9 cellular contexts compared by ENCODE assay signal in the genomic region with DNA sequence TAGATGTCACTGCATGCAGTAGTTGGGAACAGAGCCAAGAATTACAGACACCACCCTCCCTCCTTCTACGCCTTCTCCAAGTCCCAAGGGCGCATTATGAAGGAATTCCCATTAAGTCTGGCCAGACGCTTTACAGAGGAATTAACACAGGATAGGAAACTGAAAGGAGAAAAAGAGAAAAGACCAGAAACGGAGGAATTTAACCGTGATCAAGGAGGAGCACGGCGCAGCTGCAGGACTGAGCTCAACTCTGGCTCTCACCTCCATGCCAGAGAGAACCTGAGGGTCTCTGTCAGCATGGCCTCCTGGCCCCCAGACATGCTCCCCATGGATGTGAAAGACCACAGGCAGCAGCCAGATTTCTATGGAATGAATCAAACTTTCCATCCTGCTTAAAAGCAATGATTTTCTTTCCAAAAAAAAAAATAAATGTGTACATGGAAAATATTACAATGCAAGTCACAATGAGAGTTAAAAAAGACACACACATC. TPM values are rescaled to one million over a fixed set of nuclear protein-coding genes. Genes with fewer than 3 reads are reported as not detected.
A peak's percentile ranks its signal among the peaks of the same experiment; 100 is the strongest.
DNase-seq lines count a peak whose midpoint lies in the region; ATAC-seq, FAIRE-seq and TF ChIP-seq lines count a peak whose summit lies in the region.
"Had no signal": no experiment of that assay in that cellular context is flagged by ENCODE, and none has a peak within 500 bp of the region (broad histone marks: within the 10 kb centered on the region; RNA-seq: fewer than 3 reads in every experiment).

No MANE protein-coding gene starts in this region.

- no peak overlapping the region for H4K8ac ChIP-seq in mesendoderm (ENCODE audit: low read depth, low read length)

- H3K36me3 ChIP-seq in bronchial epithelial cell (ENCODE audit: control insufficient read depth, insufficient read depth, low read length) (no peaks in the 10 kb centered on the region), mesendoderm (ENCODE audit: control insufficient read depth, insufficient read depth, low read length) (no peaks in the 10 kb centered on the region), vagina (no peaks in the 10 kb centered on the region)

- H3K4me1 ChIP-seq in mesendoderm (ENCODE audit: control insufficient read depth, low read depth, low read length) (peaks cover 5% of the 10 kb centered on the region), vagina (peaks cover 33% of the 10 kb centered on the region)

- DNase-seq in ACHN (peak; percentile 59), HT1080 (ENCODE audit: low read depth) (peak; percentile 58), bronchial epithelial cell (ENCODE audit: low read depth) (peak; percentile 57), mesendoderm (no peak), vagina (ENCODE audit: extremely low spot score in 2 of 2) (peak in 1 of 2 donors; percentile 85), NCI-H446 (lab: John Stamatoyannopoulos, UW) (no peak), HEK293T (ENCODE audit: extremely low spot score) (no peak)

- H3K27ac ChIP-seq in mesendoderm (ENCODE audit: low read depth, low read length) (no peak overlapping the region), vagina (peak overlapping the region; percentile 79)

- H3K23ac ChIP-seq in mesendoderm (ENCODE audit: low read length) = no peak overlapping the region

- H3K27me3 ChIP-seq in bronchial epithelial cell (ENCODE audit: control insufficient read depth, insufficient read depth, low read length) (no peaks in the 10 kb centered on the region), mesendoderm (ENCODE audit: insufficient read depth, low read length, poor library complexity) (no peaks in the 10 kb centered on the region), vagina (no peaks in the 10 kb centered on the region)

- H2BK15ac ChIP-seq in mesendoderm (replicated peaks; ENCODE audit: low read depth) = no peak overlapping the region

- CTCF ChIA-PET in HEK293T (lab: Yijun Ruan, JAX) = no interaction called here

- no peaks in the 10 kb centered on the region for H3K9me3 ChIP-seq in vagina

- ATAC-seq in HG02588 (IDR thresholded peaks at IDR 0.05; ENCODE audit: unreplicated experiment) = no peak

- no peak overlapping the region for H3K18ac ChIP-seq in mesendoderm (ENCODE audit: low read length)

- in situ Hi-C loops in ACHN (cut with HindIII; ENCODE audit: low pct_ligation_motif_present, low pct_unique_long_range_greater_than_20kb, low sequenced_read_pairs) = no loop called here

- H2BK5ac ChIP-seq in mesendoderm (ENCODE audit: low read length) = no peak overlapping the region

- no peak for TF ChIP-seq POLR2A in vagina (IDR thresholded peaks at IDR 0.05)

- no peak overlapping the region for H3K4me2 ChIP-seq in mesendoderm (ENCODE audit: low read length)

- intact Hi-C loops in vagina (cut with DNase I) = no loop called here

- no peaks in the 10 kb centered on the region for H3K79me1 ChIP-seq in mesendoderm (ENCODE audit: low read length)

- no peak overlapping the region for H3K4me3 ChIP-seq in bronchial epithelial cell (ENCODE audit: low read depth, low read length)
- no peak overlapping the region for H3K4me3 ChIP-seq in mesendoderm (ENCODE audit: low read length)
- H3K4me3 ChIP-seq in vagina = peak overlapping the region; percentile 40 to 42

- no CpG with 5 or more reads among the region's 7 CpGs for WGBS in mesendoderm (ENCODE audit: extremely low coverage, insufficient coverage, low lambda C conversion rate)

- H3K4ac ChIP-seq in mesendoderm (ENCODE audit: low read depth, low read length) = no peak overlapping the region

- no peak overlapping the region for H3K9ac ChIP-seq in mesendoderm (ENCODE audit: low read length)

- H4K5ac ChIP-seq in mesendoderm (ENCODE audit: low read length) = no peak overlapping the region

- TF ChIP-seq CTCF in bronchial epithelial cell (IDR thresholded peaks at IDR 0.05; ENCODE audit: insufficient read depth, low read length, severe bottlenecking) = no peak
- TF ChIP-seq CTCF in vagina (IDR thresholded peaks at IDR 0.05) = no peak

- no peak for FAIRE-seq in bronchial epithelial cell (lab: Jason Lieb, UNC)

- no peak overlapping the region for H2AK5ac ChIP-seq in mesendoderm (ENCODE audit: low read length)

- peak overlapping the region; percentile 5 for H3K56ac ChIP-seq in mesendoderm (ENCODE audit: low read length)

- H2BK120ac ChIP-seq in mesendoderm (ENCODE audit: low read depth, low read length) = no peak overlapping the region

- H3K79me2 ChIP-seq in mesendoderm (ENCODE audit: control insufficient read depth, insufficient read depth, low read length) = no peaks in the 10 kb centered on the region

- POLR2A ChIA-PET in HEK293T (lab: Yijun Ruan, JAX) = no interaction called here

TF ChIP-seq in HEK293T, 16 proteins besides CTCF, POLR2A, EP300 and RAD21:
- TF ChIP-seq ELF4 (IDR thresholded peaks at IDR 0.05) (no peak), BHLHE40 (IDR thresholded peaks at IDR 0.05; ENCODE audit: borderline replicate concordance) (no peak), NFRKB (IDR thresholded peaks at IDR 0.05) (no peak), LEF1 (IDR thresholded peaks at IDR 0.05; ENCODE audit: borderline replicate concordance) (no peak), SP1 (IDR thresholded peaks at IDR 0.05) (no peak), FOXM1 (IDR thresholded peaks at IDR 0.05; ENCODE audit: borderline replicate concordance) (no peak), TARDBP (IDR thresholded peaks at IDR 0.05) (no peak), HDGF (IDR thresholded peaks at IDR 0.05; ENCODE audit: borderline replicate concordance) (no peak), ZNF384 (IDR thresholded peaks at IDR 0.05) (no peak), ARNT (IDR thresholded peaks at IDR 0.05) (no peak), CTBP1 (IDR thresholded peaks at IDR 0.05; ENCODE audit: borderline replicate concordance) (no peak), L3MBTL2 (conservative IDR thresholded peaks at IDR 0.05) (no peak), FOXK2 (IDR thresholded peaks at IDR 0.05) (no peak)
- TF ChIP-seq, protein P1, sequence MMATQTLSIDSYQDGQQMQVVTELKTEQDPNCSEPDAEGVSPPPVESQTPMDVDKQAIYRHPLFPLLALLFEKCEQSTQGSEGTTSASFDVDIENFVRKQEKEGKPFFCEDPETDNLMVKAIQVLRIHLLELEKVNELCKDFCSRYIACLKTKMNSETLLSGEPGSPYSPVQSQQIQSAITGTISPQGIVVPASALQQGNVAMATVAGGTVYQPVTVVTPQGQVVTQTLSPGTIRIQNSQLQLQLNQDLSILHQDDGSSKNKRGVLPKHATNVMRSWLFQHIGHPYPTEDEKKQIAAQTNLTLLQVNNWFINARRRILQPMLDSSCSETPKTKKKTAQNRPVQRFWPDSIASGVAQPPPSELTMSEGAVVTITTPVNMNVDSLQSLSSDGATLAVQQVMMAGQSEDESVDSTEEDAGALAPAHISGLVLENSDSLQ (IDR thresholded peaks at IDR 0.05) = no peak
TF ChIP-seq in HEK293T: peak in this region for 0.

RNA-seq across cellular contexts. Expression of a gene that starts 13.7 kb away (rescaled TPM):
- total RNA-seq in HT1080 (2014; rRNA removed; shearing (Covaris generic)) = 4.0 and 6.2 TPM in 2 replicates
- 0.02 and 0.73 TPM in 2 replicates for polyA plus RNA-seq in HT1080 (2015; cell fraction: cytosol; rRNA removed)
- 0.06 and 0.08 TPM in 2 replicates for polyA plus RNA-seq in HT1080 (2015; cell fraction: nucleus; rRNA removed)
- total RNA-seq in bronchial epithelial cell (0.26 and 1.8 TPM in 2 replicates), vagina (3.2 TPM)
- 0.37 TPM for polyA plus RNA-seq in mesendoderm (2013, experiment 1 of 2)
- polyA plus RNA-seq in mesendoderm (2013, experiment 2 of 2) = 0.50 TPM
- total RNA-seq: dermis microvascular lymphatic vessel endothelial cell had no signal

Comparison
In these comparisons a context has a peak if more than half of its experiments do, and no peak if none do; other contexts are left out.
1. DNase-seq: peak in ACHN (single experiment), HT1080 (single experiment) and bronchial epithelial cell (single experiment); none in mesendoderm (single experiment), NCI-H446 (0 of 2) and HEK293T (single experiment).
2. H3K4me3 ChIP-seq: peak in vagina (2 of 2); none in bronchial epithelial cell (single experiment) and mesendoderm (single experiment).